Comparison of ENCODE assay signal across 19 cellular contexts in genomic region chr1:9520411-9520810, GRCh38. TPM values are rescaled to one million over a fixed set of nuclear protein-coding genes. Genes with fewer than 3 reads are reported as not detected.
DNase-seq lines count a peak whose midpoint lies in the region; ATAC-seq and TF ChIP-seq lines count a peak whose summit lies in the region.
"Had no signal": no experiment of that assay in that cellular context is flagged by ENCODE, and none has a peak within 500 bp of the region (broad histone marks: within the 10 kb centered on the region; RNA-seq: fewer than 3 reads in every experiment).

No MANE protein-coding gene starts in this region.

- BruUV-seq in Panc1 (replicated peaks; lab: Mats Ljungman, UMichigan) (no TSS peak), A673 (replicated peaks; lab: Mats Ljungman, UMichigan) (no TSS peak)

- H3K9me3 ChIP-seq in Panc1 (ENCODE audit: control insufficient read depth, insufficient read depth, low read depth, low read length) (no peaks in the 10 kb centered on the region), gastrocnemius medialis (no peaks in the 10 kb centered on the region), A673 (ENCODE audit: low read depth, low read length, poor library complexity, severe bottlenecking) (no peaks in the 10 kb centered on the region)

- POLR2A ChIA-PET in Panc1 (lab: Charles Lee) (no interaction called here), A673 (lab: Charles Lee; ENCODE audit: low non-redundant PET) (no interaction called here)

- H3K4me1 ChIP-seq in Panc1 (ENCODE audit: control insufficient read depth, insufficient read depth, low read length) (no peaks in the 10 kb centered on the region), gastrocnemius medialis (peaks cover 17 to 21% of the 10 kb centered on the region in 2 donors), A673 (ENCODE audit: insufficient read depth, low read length, poor library complexity, severe bottlenecking) (no peaks in the 10 kb centered on the region)

- CTCF ChIA-PET in Panc1 (lab: Charles Lee): no interaction called here
- CTCF ChIA-PET in A673 (lab: Charles Lee): no interaction called here

- intact Hi-C loops in Panc1 (cut with micrococcal nuclease; ENCODE audit: unreplicated experiment): no loop called here
- intact Hi-C loops in gastrocnemius medialis (cut with DNase I; ENCODE audit: low total_unique reads): no loop called here
- intact Hi-C loops in A673 (cut with micrococcal nuclease; ENCODE audit: unreplicated experiment): no loop called here

- no peaks in the 10 kb centered on the region for H3K36me3 ChIP-seq in Panc1 (ENCODE audit: control insufficient read depth, insufficient read depth, low read length)
- H3K36me3 ChIP-seq in gastrocnemius medialis: no peaks in the 10 kb centered on the region
- H3K36me3 ChIP-seq in A673 (ENCODE audit: insufficient read depth, low read length, poor library complexity, severe bottlenecking): no peaks in the 10 kb centered on the region

- in situ Hi-C loops in Panc1 (cut with HindIII; ENCODE audit: low pct_unique_long_range_greater_than_20kb, low sequenced_read_pairs) (no loop called here), gastrocnemius medialis (cut with MboI; ENCODE audit: low sequenced_read_pairs in 4 of 4) (no loop called here)

- H3K27me3 ChIP-seq in Panc1 (ENCODE audit: control insufficient read depth, insufficient read depth, low read length) (no peaks in the 10 kb centered on the region), gastrocnemius medialis (no peaks in the 10 kb centered on the region), A673 (replicated peaks; ENCODE audit: insufficient read depth, low read depth, low read length, poor library complexity) (no peaks in the 10 kb centered on the region)

- ATAC-seq in Panc1 (peak; percentile 62; the same call in 1 of the 2 replicates), gastrocnemius medialis (no peak), SK-N-SH treated with all-trans-retinoic acid at 6 μM for 48 hours (no peak), GM21447 (IDR thresholded peaks at IDR 0.05; ENCODE audit: unreplicated experiment) (no peak)

- TF ChIP-seq POLR2A in gastrocnemius medialis (IDR thresholded peaks at IDR 0.05): no peak

- no peak for TF ChIP-seq CTCF in Panc1 (IDR thresholded peaks at IDR 0.05)
- no peak for TF ChIP-seq CTCF in gastrocnemius medialis (IDR thresholded peaks at IDR 0.05 in 4 of 5, conservative IDR thresholded peaks at IDR 0.05 in 1 of 5)
- no peak for TF ChIP-seq CTCF in A673 (conservative IDR thresholded peaks at IDR 0.05; ENCODE audit: low read depth, low read length)

- DNase-seq in NCI-H82 (lab: John Stamatoyannopoulos, UW): peak; percentile 20
- DNase-seq in NCI-H82 treated with DMSO at 0.1 percent for 48 hours (lab: John Stamatoyannopoulos, UW; ENCODE audit: unreplicated experiment): no peak
- DNase-seq in Panc1 (ENCODE audit: low read depth, low spot score): no peak
- peak; percentile 21 for DNase-seq in left kidney (ENCODE audit: low read depth, low spot score)
- DNase-seq in gastrocnemius medialis: peak in 1 of 2 donors; percentile 37
- DNase-seq in A673 (ENCODE audit: low spot score): no peak
- DNase-seq: AML-193; C1 segment of cervical spinal cord; Calu3; CD4-positive, alpha-beta T cell; DMS153; DMS79 treated with DMSO at 0.1 percent for 48 hours; EL; GOT3; HCEC 1CT; HFFc6 had no signal

- no peak overlapping the region for H3K4me3 ChIP-seq in Panc1 (ENCODE audit: low read depth in 2 of 2, low read length in 2 of 2)
- peak overlapping the region; percentile 22 to 50 (median 40) for H3K4me3 ChIP-seq in gastrocnemius medialis
- H3K4me3 ChIP-seq in A673 (ENCODE audit: low read depth, low read length, poor library complexity, severe bottlenecking): no peak overlapping the region

- H3K27ac ChIP-seq in Panc1 (ENCODE audit: low read length): no peak overlapping the region
- peak overlapping the region; percentile 89 to 99 (median 94) for H3K27ac ChIP-seq in gastrocnemius medialis
- H3K27ac ChIP-seq in A673 (ENCODE audit: low read depth, low read length, poor library complexity, severe bottlenecking): no peak overlapping the region
- H3K27ac ChIP-seq: 22Rv1 had no signal

TF ChIP-seq in SK-N-SH treated with all-trans-retinoic acid at 6 μM for 48 hours, 23 proteins besides CTCF, POLR2A, EP300 and RAD21:
- TF ChIP-seq ARNTL (CRISPR knock-in tag; IDR thresholded peaks at IDR 0.05; ENCODE audit: borderline replicate concordance, low read depth) (no peak), ZNF565 (CRISPR knock-in tag; conservative IDR thresholded peaks at IDR 0.05; ENCODE audit: low read depth) (no peak), ISL1 (CRISPR knock-in tag; IDR thresholded peaks at IDR 0.05) (no peak), BACH2 (CRISPR knock-in tag; IDR thresholded peaks at IDR 0.05; ENCODE audit: borderline replicate concordance) (no peak), TSHZ2 (CRISPR knock-in tag; IDR thresholded peaks at IDR 0.05) (no peak), ZNF8 (CRISPR knock-in tag; IDR thresholded peaks at IDR 0.05) (no peak), CREB5 (CRISPR knock-in tag; IDR thresholded peaks at IDR 0.05; ENCODE audit: low read depth) (no peak), TCF4 (CRISPR knock-in tag; IDR thresholded peaks at IDR 0.05; ENCODE audit: borderline replicate concordance) (no peak), ZC3H10 (CRISPR knock-in tag; IDR thresholded peaks at IDR 0.05) (no peak), SNAI2 (CRISPR knock-in tag; IDR thresholded peaks at IDR 0.05) (no peak), CSRNP3 (CRISPR knock-in tag; IDR thresholded peaks at IDR 0.05) (no peak), CSDC2 (CRISPR knock-in tag; IDR thresholded peaks at IDR 0.05) (no peak), TOX (CRISPR knock-in tag; IDR thresholded peaks at IDR 0.05; ENCODE audit: borderline replicate concordance) (no peak), GLIS3 (CRISPR knock-in tag; IDR thresholded peaks at IDR 0.05) (no peak)

RNA-seq across cellular contexts. Expression of gene SLC25A33, which starts 18.9 kb away (rescaled TPM):
- total RNA-seq in Panc1 (2021; ENCODE audit: unreplicated experiment): 13.4 TPM
- polyA plus RNA-seq in Panc1 (2012; ENCODE audit: insufficient read length): 6.7 TPM
- total RNA-seq in gastrocnemius medialis: 10 to 100 TPM; 40.3 to 88.6 (median 49.1) TPM
- 14.1 and 15.0 TPM in 2 replicates for total RNA-seq in A673 (2021)

Comparison
In these comparisons a context has a peak if more than half of its experiments do, and no peak if none do; other contexts are left out.
1. DNase-seq: peak in NCI-H82 (single experiment) and left kidney (single experiment); none in NCI-H82 treated with DMSO at 0.1 percent for 48 hours (single experiment), Panc1 (single experiment) and A673 (single experiment).
2. H3K27ac ChIP-seq: peak in gastrocnemius medialis (4 of 4); none in Panc1 (single experiment) and A673 (single experiment).
3. H3K4me3 ChIP-seq: peak in gastrocnemius medialis (4 of 4); none in Panc1 (0 of 2) and A673 (single experiment).